ENCODE assay signal across 8 cellular contexts in genomic region chr22:21736084-21736642, GRCh38. TPM values are rescaled to one million over a fixed set of nuclear protein-coding genes. Genes with fewer than 3 reads are reported as not detected.
DNase-seq lines count a peak whose midpoint lies in the region; ATAC-seq, FAIRE-seq and TF ChIP-seq lines count a peak whose summit lies in the region.

No MANE protein-coding gene starts in this region.

- TF ChIP-seq POLR2A in adrenal gland (IDR thresholded peaks at IDR 0.05): no peak
- no peak for TF ChIP-seq POLR2A in suprapubic skin (IDR thresholded peaks at IDR 0.05)

- H3K4me1 ChIP-seq in adrenal gland (replicated peaks in 1 of 2) (peaks cover 5 to 8% of the 10 kb centered on the region in 2 donors), kidney (ENCODE audit: control insufficient read depth in 1 of 2, insufficient read depth in 1 of 2, low read depth in 1 of 2, low read length in 2 of 2) (peaks cover 0 to 10% of the 10 kb centered on the region in 2 donors), suprapubic skin (peaks cover 19% of the 10 kb centered on the region)

- DNase-seq in DMS53 (lab: John Stamatoyannopoulos, UW) (peak; percentile 80), DMS53 treated with DMSO at 0.1 percent for 48 hours (lab: John Stamatoyannopoulos, UW; ENCODE audit: unreplicated experiment) (no peak), adrenal gland (no peak), kidney (no peak), suprapubic skin (ENCODE audit: low spot score in 2 of 2) (no peak), medulla oblongata (ENCODE audit: extremely low spot score) (no peak), hepatic stellate cell (ENCODE audit: low spot score) (no peak)

- intact Hi-C loops in adrenal gland (cut with DNase I): no loop called here
- intact Hi-C loops in kidney (cut with DNase I): no loop called here

- no peak overlapping the region for H3K9ac ChIP-seq in kidney (ENCODE audit: low read length in 2 of 2)

- no peak for FAIRE-seq in kidney (lab: Jason Lieb, UNC)

- H3K27ac ChIP-seq in adrenal gland (peak overlapping the region in 3 of 5 donors; percentile 30 to 67 (median 47)), kidney (ENCODE audit: low read depth in 2 of 2, low read length in 2 of 2) (no peak overlapping the region), suprapubic skin (no peak overlapping the region)

- H3K9me3 ChIP-seq in adrenal gland (replicated peaks in 1 of 3): no peaks in the 10 kb centered on the region
- no peaks in the 10 kb centered on the region for H3K9me3 ChIP-seq in kidney (ENCODE audit: control insufficient read depth in 1 of 2, low read length in 2 of 2)
- no peaks in the 10 kb centered on the region for H3K9me3 ChIP-seq in suprapubic skin

- TF ChIP-seq EP300 in suprapubic skin (IDR thresholded peaks at IDR 0.05): no peak

- 4 to 12% (median 8%) methylated on average over 22 to 65 of the region's 65 CpGs for WGBS in adrenal gland, 4 donors
- 47% methylated on average over 11 of the region's 65 CpGs for WGBS in suprapubic skin

- no peak for ATAC-seq in GM18870 (IDR thresholded peaks at IDR 0.05; ENCODE audit: unreplicated experiment)

- H3K27me3 ChIP-seq in adrenal gland (no peaks in the 10 kb centered on the region), suprapubic skin (no peaks in the 10 kb centered on the region)

- peak overlapping the region in 2 of 4 donors; percentile 45 to 91 for H3K4me3 ChIP-seq in adrenal gland
- H3K4me3 ChIP-seq in kidney (ENCODE audit: low read length in 2 of 2): peak overlapping the region; percentile 58 to 61
- H3K4me3 ChIP-seq in suprapubic skin: peak overlapping the region; percentile 68

- no peak for TF ChIP-seq CTCF in adrenal gland (IDR thresholded peaks at IDR 0.05)
- TF ChIP-seq CTCF in kidney (IDR thresholded peaks at IDR 0.05; ENCODE audit: borderline replicate concordance, extremely low read depth, insufficient read depth): no peak
- no peak for TF ChIP-seq CTCF in suprapubic skin (IDR thresholded peaks at IDR 0.05)

- no peaks in the 10 kb centered on the region for H3K36me3 ChIP-seq in adrenal gland (replicated peaks in 1 of 2)
- no peaks in the 10 kb centered on the region for H3K36me3 ChIP-seq in kidney (ENCODE audit: control insufficient read depth in 1 of 2, insufficient read depth in 2 of 2, low read length in 2 of 2)
- no peaks in the 10 kb centered on the region for H3K36me3 ChIP-seq in suprapubic skin

RNA-seq across cellular contexts. Expression of gene YPEL1, which starts 0.6 kb away (rescaled TPM):
- total RNA-seq in adrenal gland: 10 to 100 TPM in 1 of 8 donors, 1 to 10 TPM in 7; 1.1 to 19.4 (median 3.3) TPM
- 1 to 10 TPM in 2 of 3 donors, under 1 TPM in 1; 0.84 to 4.4 (median 1.8) TPM for polyA plus RNA-seq in adrenal gland
- 6.1 TPM for total RNA-seq in kidney
- 2.2 TPM for polyA plus RNA-seq in kidney (ENCODE audit: insufficient read depth, low read depth, low replicate concordance)
- total RNA-seq in suprapubic skin: 1 to 10 TPM; 1.5 to 5.1 (median 2.4) TPM

Comparison
In these comparisons a context has a peak if more than half of its experiments do, and no peak if none do; other contexts are left out.
1. H3K27ac ChIP-seq: peak in adrenal gland (3 of 5); none in kidney (0 of 2) and suprapubic skin (single experiment).